Comparison of ENCODE assay signal across 1 cellular context in the genomic region with DNA sequence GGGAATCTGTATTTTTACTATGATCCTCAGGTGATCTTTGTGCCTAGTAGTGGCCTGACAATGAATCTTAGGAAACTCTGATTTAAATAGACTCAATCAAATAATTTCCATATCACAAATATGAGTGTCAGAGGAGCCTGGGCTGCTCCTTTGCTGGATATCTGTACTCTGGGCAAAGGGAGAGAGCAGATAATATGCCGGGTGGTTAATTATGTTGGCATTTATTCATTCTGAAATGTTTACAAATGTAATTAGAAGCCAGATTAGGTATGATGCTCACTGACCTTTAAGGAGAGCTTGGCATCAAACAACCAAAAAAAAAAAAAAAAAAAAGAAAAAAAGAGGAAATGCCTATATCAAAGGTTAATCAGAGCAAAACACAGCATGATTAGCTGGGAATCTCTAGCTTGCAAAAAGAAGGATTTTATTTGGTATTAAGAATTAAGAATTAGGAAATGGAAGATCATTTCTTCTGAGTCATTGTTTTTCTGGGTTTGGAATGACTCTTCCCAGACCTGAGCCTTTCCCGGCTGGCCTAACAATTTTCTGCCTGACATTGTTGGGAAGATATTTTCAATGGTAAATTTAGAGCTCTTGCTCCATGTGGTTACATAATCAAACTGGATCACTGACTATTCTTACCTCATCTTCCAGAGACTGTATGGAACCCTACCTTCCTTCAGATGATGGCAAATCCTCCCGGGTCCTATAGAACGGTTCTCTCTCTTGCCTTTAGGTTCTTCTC.
TF ChIP-seq lines count a peak whose summit lies in the region.

No MANE protein-coding gene starts in this region.

TF ChIP-seq in GM23338, 12 proteins besides CTCF, POLR2A, EP300 and RAD21:
- TF ChIP-seq, protein P1, sequence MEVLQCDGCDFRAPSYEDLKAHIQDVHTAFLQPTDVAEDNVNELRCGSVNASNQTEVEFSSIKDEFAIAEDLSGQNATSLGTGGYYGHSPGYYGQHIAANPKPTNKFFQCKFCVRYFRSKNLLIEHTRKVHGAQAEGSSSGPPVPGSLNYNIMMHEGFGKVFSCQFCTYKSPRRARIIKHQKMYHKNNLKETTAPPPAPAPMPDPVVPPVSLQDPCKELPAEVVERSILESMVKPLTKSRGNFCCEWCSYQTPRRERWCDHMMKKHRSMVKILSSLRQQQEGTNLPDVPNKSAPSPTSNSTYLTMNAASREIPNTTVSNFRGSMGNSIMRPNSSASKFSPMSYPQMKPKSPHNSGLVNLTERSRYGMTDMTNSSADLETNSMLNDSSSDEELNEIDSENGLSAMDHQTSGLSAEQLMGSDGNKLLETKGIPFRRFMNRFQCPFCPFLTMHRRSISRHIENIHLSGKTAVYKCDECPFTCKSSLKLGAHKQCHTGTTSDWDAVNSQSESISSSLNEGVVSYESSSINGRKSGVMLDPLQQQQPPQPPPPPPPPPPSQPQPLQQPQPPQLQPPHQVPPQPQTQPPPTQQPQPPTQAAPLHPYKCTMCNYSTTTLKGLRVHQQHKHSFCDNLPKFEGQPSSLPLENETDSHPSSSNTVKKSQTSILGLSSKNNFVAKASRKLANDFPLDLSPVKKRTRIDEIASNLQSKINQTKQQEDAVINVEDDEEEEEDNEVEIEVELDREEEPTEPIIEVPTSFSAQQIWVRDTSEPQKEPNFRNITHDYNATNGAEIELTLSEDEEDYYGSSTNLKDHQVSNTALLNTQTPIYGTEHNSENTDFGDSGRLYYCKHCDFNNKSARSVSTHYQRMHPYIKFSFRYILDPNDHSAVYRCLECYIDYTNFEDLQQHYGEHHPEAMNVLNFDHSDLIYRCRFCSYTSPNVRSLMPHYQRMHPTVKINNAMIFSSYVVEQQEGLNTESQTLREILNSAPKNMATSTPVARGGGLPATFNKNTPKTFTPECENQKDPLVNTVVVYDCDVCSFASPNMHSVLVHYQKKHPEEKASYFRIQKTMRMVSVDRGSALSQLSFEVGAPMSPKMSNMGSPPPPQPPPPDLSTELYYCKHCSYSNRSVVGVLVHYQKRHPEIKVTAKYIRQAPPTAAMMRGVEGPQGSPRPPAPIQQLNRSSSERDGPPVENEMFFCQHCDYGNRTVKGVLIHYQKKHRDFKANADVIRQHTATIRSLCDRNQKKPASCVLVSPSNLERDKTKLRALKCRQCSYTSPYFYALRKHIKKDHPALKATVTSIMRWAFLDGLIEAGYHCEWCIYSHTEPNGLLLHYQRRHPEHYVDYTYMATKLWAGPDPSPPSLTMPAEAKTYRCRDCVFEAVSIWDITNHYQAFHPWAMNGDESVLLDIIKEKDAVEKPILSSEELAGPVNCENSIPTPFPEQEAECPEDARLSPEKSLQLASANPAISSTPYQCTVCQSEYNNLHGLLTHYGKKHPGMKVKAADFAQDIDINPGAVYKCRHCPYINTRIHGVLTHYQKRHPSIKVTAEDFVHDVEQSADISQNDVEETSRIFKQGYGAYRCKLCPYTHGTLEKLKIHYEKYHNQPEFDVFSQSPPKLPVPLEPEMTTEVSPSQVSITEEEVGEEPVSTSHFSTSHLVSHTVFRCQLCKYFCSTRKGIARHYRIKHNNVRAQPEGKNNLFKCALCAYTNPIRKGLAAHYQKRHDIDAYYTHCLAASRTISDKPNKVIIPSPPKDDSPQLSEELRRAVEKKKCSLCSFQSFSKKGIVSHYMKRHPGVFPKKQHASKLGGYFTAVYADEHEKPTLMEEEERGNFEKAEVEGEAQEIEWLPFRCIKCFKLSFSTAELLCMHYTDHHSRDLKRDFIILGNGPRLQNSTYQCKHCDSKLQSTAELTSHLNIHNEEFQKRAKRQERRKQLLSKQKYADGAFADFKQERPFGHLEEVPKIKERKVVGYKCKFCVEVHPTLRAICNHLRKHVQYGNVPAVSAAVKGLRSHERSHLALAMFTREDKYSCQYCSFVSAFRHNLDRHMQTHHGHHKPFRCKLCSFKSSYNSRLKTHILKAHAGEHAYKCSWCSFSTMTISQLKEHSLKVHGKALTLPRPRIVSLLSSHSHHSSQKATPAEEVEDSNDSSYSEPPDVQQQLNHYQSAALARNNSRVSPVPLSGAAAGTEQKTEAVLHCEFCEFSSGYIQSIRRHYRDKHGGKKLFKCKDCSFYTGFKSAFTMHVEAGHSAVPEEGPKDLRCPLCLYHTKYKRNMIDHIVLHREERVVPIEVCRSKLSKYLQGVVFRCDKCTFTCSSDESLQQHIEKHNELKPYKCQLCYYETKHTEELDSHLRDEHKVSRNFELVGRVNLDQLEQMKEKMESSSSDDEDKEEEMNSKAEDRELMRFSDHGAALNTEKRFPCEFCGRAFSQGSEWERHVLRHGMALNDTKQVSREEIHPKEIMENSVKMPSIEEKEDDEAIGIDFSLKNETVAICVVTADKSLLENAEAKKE (CRISPR knock-in tag; IDR thresholded peaks at IDR 0.05): no peak
